ENCODE assay signal across 24 cellular contexts in genomic region chr5:180075703-180076102, GRCh38.
"Had no signal": no experiment of that assay in that cellular context is flagged by ENCODE, and none has a peak within 500 bp of the region (broad histone marks: within the 10 kb centered on the region; RNA-seq: fewer than 3 reads in every experiment).

No MANE protein-coding gene starts in this region.

- H3K27ac ChIP-seq: HL-60, KMS-11, SJSA1, SK-N-MC had no signal

- FAIRE-seq: HTR-8/SVneo, RCC 7860 had no signal

- H3K36me3 ChIP-seq: SJSA1 had no signal

- H3K4me2 ChIP-seq: KMS-11 had no signal

- DNase-seq: IMR-90, Kasumi-1, MM.1S, NCI-H1092 treated with DMSO at 0.1 percent for 48 hours, NCI-H1436, NCI-H187, NCI-H2029, NCI-H2081 treated with DMSO at 0.1 percent for 48 hours, NCI-H2171, NCI-H226, NCI-H446, NCI-H510A, NCI-H524 treated with DMSO at 0.1 percent for 48 hours, NCI-H69, NCI-H774, Right ventricle myocardium superior, RPMI8226, SIG-M5 had no signal

- H3K4me3 ChIP-seq: SJSA1, SK-N-MC had no signal

- H3K9ac ChIP-seq: KMS-11 had no signal
